In genomic region chr6:106254636-106255035, GRCh38 we compare ENCODE assay signal across 1 cellular context.
TF ChIP-seq lines count a peak whose summit lies in the region.

No MANE protein-coding gene starts in this region.

TF ChIP-seq in WTC11, 78 proteins besides CTCF, POLR2A, EP300 and RAD21 (continued from another document):
- no peak for TF ChIP-seq ARID4B (CRISPR knock-in tag; IDR thresholded peaks at IDR 0.05; ENCODE audit: borderline replicate concordance)
- TF ChIP-seq IRF2 (CRISPR knock-in tag; IDR thresholded peaks at IDR 0.05; ENCODE audit: borderline replicate concordance, low read depth) = no peak
- TF ChIP-seq RORB (CRISPR knock-in tag; IDR thresholded peaks at IDR 0.05) = no peak
- no peak for TF ChIP-seq USF1 (CRISPR knock-in tag; IDR thresholded peaks at IDR 0.05)
- TF ChIP-seq PRRX2 (CRISPR knock-in tag; IDR thresholded peaks at IDR 0.05) = no peak
